ENCODE assay signal across 9 cellular contexts in the genomic region with DNA sequence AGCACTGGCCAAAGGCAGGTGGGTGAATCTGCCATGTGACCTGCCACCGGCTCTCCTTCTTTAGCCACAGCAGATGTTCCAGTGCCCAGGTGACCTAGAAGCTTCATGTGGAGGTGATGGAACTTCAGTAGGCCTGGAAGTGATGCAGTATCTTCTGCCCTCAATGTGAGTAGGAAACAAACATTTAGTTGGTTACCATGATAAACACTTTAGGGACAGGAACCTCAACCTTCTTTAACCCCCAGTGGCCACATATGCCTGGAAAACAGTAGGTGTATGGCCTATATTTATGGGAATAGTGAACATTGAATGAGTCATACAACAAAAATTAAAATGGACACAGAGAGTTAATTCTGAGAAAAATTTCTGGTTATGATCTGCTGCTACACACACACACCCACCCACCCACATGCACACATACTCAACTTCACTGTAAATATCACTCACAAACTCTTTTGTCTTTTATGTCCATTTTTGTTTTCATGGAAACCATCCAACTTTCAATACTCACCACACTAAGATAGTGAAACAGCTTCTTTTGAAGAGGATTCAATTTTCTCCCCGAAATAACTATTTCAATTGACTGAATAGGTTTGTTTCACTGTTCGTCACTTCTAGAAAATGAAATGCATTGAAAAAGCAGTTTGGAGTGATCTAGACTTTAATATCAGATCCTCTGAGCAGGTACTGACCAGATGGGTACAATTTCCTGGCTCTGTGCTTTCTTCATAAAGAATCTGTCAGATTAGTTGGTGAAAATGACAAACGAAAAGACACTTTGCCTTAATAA.
DNase-seq lines count a peak whose midpoint lies in the region; ATAC-seq, FAIRE-seq and TF ChIP-seq lines count a peak whose summit lies in the region.
"Had no signal": no experiment of that assay in that cellular context is flagged by ENCODE, and none has a peak within 500 bp of the region (broad histone marks: within the 10 kb centered on the region; RNA-seq: fewer than 3 reads in every experiment).

No MANE protein-coding gene starts in this region.

- no peak overlapping the region for H3K18ac ChIP-seq in trophoblast cell (ENCODE audit: low read length)

- H3K14ac ChIP-seq in trophoblast cell (ENCODE audit: low read length): no peak overlapping the region

- no peak overlapping the region for H2BK12ac ChIP-seq in trophoblast cell (ENCODE audit: low read length)

- peaks cover 37% of the 10 kb centered on the region for H3K4me1 Mint-ChIP-seq in WTC11

- no peaks in the 10 kb centered on the region for H3K27me3 Mint-ChIP-seq in WTC11 (ENCODE audit: low read depth)

- H3K36me3 Mint-ChIP-seq in WTC11: no peaks in the 10 kb centered on the region

- no peak overlapping the region for H4K91ac ChIP-seq in trophoblast cell (ENCODE audit: low read depth, low read length)

- H3K79me1 ChIP-seq in trophoblast cell (ENCODE audit: low read length): peaks cover 2% of the 10 kb centered on the region

- H3K36me3 ChIP-seq in RWPE2 (ENCODE audit: low read depth): peaks cover 6% of the 10 kb centered on the region; the same call in 1 of the 2 replicates
- no peaks in the 10 kb centered on the region for H3K36me3 ChIP-seq in osteoblast (ENCODE audit: insufficient read depth, low read length)
- peaks cover 0 to 2% of the 10 kb centered on the region in 2 experiments for H3K36me3 ChIP-seq in trophoblast cell (ENCODE audit: control insufficient read depth in 1 of 2, insufficient read depth in 2 of 2, low read length in 2 of 2)

- no peak for TF ChIP-seq POLR2A in H54 (IDR thresholded peaks at IDR 0.05; ENCODE audit: low read depth, low read length)

- H3K4me2 ChIP-seq in osteoblast (ENCODE audit: insufficient read depth, low read length) (peak overlapping the region; percentile 56), trophoblast cell (ENCODE audit: low read length) (no peak overlapping the region)

- H3K4me3 ChIP-seq in RWPE2 (ENCODE audit: severe bottlenecking) (no peak overlapping the region), osteoblast (ENCODE audit: insufficient read depth, low read length) (no peak overlapping the region), trophoblast cell (ENCODE audit: low read depth, low read length) (no peak overlapping the region)

- no peak overlapping the region for H3K4me3 Mint-ChIP-seq in WTC11

- H4K20me1 ChIP-seq in osteoblast (ENCODE audit: insufficient read depth, low read length): no peaks in the 10 kb centered on the region

- H3K4me1 ChIP-seq in RWPE2 (ENCODE audit: insufficient read depth, poor library complexity, severe bottlenecking): peaks cover 20% of the 10 kb centered on the region
- peaks cover 92% of the 10 kb centered on the region for H3K4me1 ChIP-seq in osteoblast (ENCODE audit: insufficient read depth, low read length)
- peaks cover 4 to 13% of the 10 kb centered on the region in 2 experiments for H3K4me1 ChIP-seq in trophoblast cell (ENCODE audit: control insufficient read depth in 1 of 2, insufficient read depth in 2 of 2, low read length in 2 of 2)

- H3K9me3 ChIP-seq in RWPE2 (ENCODE audit: severe bottlenecking) (no peaks in the 10 kb centered on the region), osteoblast (ENCODE audit: low read depth, low read length) (no peaks in the 10 kb centered on the region), trophoblast cell (ENCODE audit: insufficient read depth, low read depth, low read length) (no peaks in the 10 kb centered on the region)

- H2AFZ ChIP-seq in osteoblast (ENCODE audit: low read length): no peak overlapping the region
- no peak overlapping the region for H2AFZ ChIP-seq in trophoblast cell (ENCODE audit: insufficient read depth, low read length, poor library complexity)

- no CpG with 5 or more reads among the region's 4 CpGs for WGBS in trophoblast cell (ENCODE audit: extremely low coverage, insufficient coverage, insufficient read length)

- no peak overlapping the region for H4K12ac ChIP-seq in trophoblast cell (ENCODE audit: low read depth, low read length)

- no peaks in the 10 kb centered on the region for H3K9me3 Mint-ChIP-seq in WTC11

- no peak overlapping the region for H2AK5ac ChIP-seq in trophoblast cell (ENCODE audit: low read length)

- CTCF ChIA-PET in WTC11 (lab: Charles Lee): no interaction called here

- peaks cover 70% of the 10 kb centered on the region for H3K79me2 ChIP-seq in osteoblast (ENCODE audit: insufficient read depth, low read length)
- no peaks in the 10 kb centered on the region for H3K79me2 ChIP-seq in trophoblast cell (ENCODE audit: control insufficient read depth, insufficient read depth, low read length, poor library complexity)

- no peak overlapping the region for H3K23ac ChIP-seq in trophoblast cell (ENCODE audit: low read length)

- FAIRE-seq in H54 (lab: Jason Lieb, UNC): no peak

- H3K9ac ChIP-seq in trophoblast cell (ENCODE audit: low read length): no peak overlapping the region

- H3K27me3 ChIP-seq in RWPE2 (ENCODE audit: insufficient read depth, poor library complexity, severe bottlenecking): no peaks in the 10 kb centered on the region
- no peaks in the 10 kb centered on the region for H3K27me3 ChIP-seq in osteoblast (ENCODE audit: insufficient read depth, low read length)
- no peaks in the 10 kb centered on the region for H3K27me3 ChIP-seq in trophoblast cell (ENCODE audit: insufficient read depth, low read length)

- POLR2A ChIA-PET in WTC11 (lab: Charles Lee): no interaction called here

- no peak overlapping the region for H2BK120ac ChIP-seq in trophoblast cell (ENCODE audit: insufficient read depth, low read length, poor library complexity)

- no peak overlapping the region for H4K8ac ChIP-seq in trophoblast cell (ENCODE audit: low read depth, low read length)

- no peak overlapping the region for H3K27ac Mint-ChIP-seq in WTC11

- TF ChIP-seq CTCF in RWPE2 (IDR thresholded peaks at IDR 0.05; ENCODE audit: poor library complexity, severe bottlenecking) (no peak), osteoblast (IDR thresholded peaks at IDR 0.05; ENCODE audit: extremely low read depth, low read depth, low read length) (no peak), WTC11 (IDR thresholded peaks at IDR 0.05) (no peak)

- H3K27ac ChIP-seq in RWPE2 (ENCODE audit: poor library complexity, severe bottlenecking) (peak overlapping the region; percentile 35), osteoblast (ENCODE audit: low read depth, low read length) (peak overlapping the region; percentile 100), trophoblast cell (ENCODE audit: low read depth, low read length) (no peak overlapping the region)

- ATAC-seq in GM18868 (IDR thresholded peaks at IDR 0.05; ENCODE audit: unreplicated experiment) (peak; percentile 83), HG02610 (IDR thresholded peaks at IDR 0.05; ENCODE audit: unreplicated experiment) (peak; percentile 69), RWPE2 (ENCODE audit: low read depth) (peak; percentile 23; the same call in 1 of the 3 replicates), WTC11 (no peak)

- no peak overlapping the region for H2BK5ac ChIP-seq in trophoblast cell (ENCODE audit: low read depth, low read length, poor library complexity)

- DNase-seq in RWPE2 (ENCODE audit: low spot score): no peak
- no peak for DNase-seq in osteoblast (ENCODE audit: insufficient read length, low spot score, missing footprints)
- no peak for DNase-seq in stimulated activated CD4-positive, alpha-beta T cell treated with anti-CD3 and anti-CD28 coated beads, Interleukin-4, amount 100 ng/mL, for 1 hour
- DNase-seq in H54 (ENCODE audit: insufficient read length, low spot score): no peak
- DNase-seq in WTC11 (ENCODE audit: low spot score): no peak
- no peak for DNase-seq in trophoblast cell
- DNase-seq: stimulated activated CD8-positive, alpha-beta memory T cell treated with anti-CD3 and anti-CD28 coated beads, Interleukin-4, amount 100 ng/mL, for 48 hours had no signal

- H3K4ac ChIP-seq in trophoblast cell (ENCODE audit: low read depth, low read length): no peak overlapping the region

TF ChIP-seq in WTC11, 78 proteins besides CTCF, POLR2A, EP300 and RAD21 (continues in another document):
- TF ChIP-seq GABPB1 (CRISPR knock-in tag; IDR thresholded peaks at IDR 0.05) (no peak), ZNF138 (CRISPR knock-in tag; conservative IDR thresholded peaks at IDR 0.05) (no peak), OVOL2 (CRISPR knock-in tag; IDR thresholded peaks at IDR 0.05; ENCODE audit: borderline replicate concordance) (no peak), ZNF219 (CRISPR knock-in tag; IDR thresholded peaks at IDR 0.05; ENCODE audit: borderline replicate concordance) (no peak), KAT7 (CRISPR knock-in tag; IDR thresholded peaks at IDR 0.05; ENCODE audit: borderline replicate concordance) (no peak), HMGA2 (CRISPR knock-in tag; IDR thresholded peaks at IDR 0.05) (no peak), RELA (CRISPR knock-in tag; IDR thresholded peaks at IDR 0.05; ENCODE audit: borderline replicate concordance) (no peak)
- TF ChIP-seq, protein P1, sequence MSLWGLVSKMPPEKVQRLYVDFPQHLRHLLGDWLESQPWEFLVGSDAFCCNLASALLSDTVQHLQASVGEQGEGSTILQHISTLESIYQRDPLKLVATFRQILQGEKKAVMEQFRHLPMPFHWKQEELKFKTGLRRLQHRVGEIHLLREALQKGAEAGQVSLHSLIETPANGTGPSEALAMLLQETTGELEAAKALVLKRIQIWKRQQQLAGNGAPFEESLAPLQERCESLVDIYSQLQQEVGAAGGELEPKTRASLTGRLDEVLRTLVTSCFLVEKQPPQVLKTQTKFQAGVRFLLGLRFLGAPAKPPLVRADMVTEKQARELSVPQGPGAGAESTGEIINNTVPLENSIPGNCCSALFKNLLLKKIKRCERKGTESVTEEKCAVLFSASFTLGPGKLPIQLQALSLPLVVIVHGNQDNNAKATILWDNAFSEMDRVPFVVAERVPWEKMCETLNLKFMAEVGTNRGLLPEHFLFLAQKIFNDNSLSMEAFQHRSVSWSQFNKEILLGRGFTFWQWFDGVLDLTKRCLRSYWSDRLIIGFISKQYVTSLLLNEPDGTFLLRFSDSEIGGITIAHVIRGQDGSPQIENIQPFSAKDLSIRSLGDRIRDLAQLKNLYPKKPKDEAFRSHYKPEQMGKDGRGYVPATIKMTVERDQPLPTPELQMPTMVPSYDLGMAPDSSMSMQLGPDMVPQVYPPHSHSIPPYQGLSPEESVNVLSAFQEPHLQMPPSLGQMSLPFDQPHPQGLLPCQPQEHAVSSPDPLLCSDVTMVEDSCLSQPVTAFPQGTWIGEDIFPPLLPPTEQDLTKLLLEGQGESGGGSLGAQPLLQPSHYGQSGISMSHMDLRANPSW (CRISPR knock-in tag; conservative IDR thresholded peaks at IDR 0.05; ENCODE audit: low read depth): no peak
- TF ChIP-seq, protein P2, sequence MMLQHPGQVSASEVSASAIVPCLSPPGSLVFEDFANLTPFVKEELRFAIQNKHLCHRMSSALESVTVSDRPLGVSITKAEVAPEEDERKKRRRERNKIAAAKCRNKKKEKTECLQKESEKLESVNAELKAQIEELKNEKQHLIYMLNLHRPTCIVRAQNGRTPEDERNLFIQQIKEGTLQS (CRISPR knock-in tag; conservative IDR thresholded peaks at IDR 0.05): no peak
